In genomic region chr10:61834519-61834918, GRCh38 we compare ENCODE assay signal across 18 cellular contexts.
A peak's percentile ranks its signal among the peaks of the same experiment; 100 is the strongest.
DNase-seq lines count a peak whose midpoint lies in the region; ATAC-seq and TF ChIP-seq lines count a peak whose summit lies in the region.
"Had no signal": no experiment of that assay in that cellular context is flagged by ENCODE, and none has a peak within 500 bp of the region (broad histone marks: within the 10 kb centered on the region; RNA-seq: fewer than 3 reads in every experiment).

No MANE protein-coding gene starts in this region.

- H3K36me3 ChIP-seq in vagina (no peaks in the 10 kb centered on the region), heart right ventricle (no peaks in the 10 kb centered on the region)
- H3K36me3 ChIP-seq: thyroid gland had no signal

- H3K27me3 Mint-ChIP-seq in brain (peaks cover 2% of the 10 kb centered on the region), nephron (ENCODE audit: low read depth) (peaks cover 6% of the 10 kb centered on the region)
- H3K27me3 Mint-ChIP-seq: activated CD8-positive, alpha-beta memory T cell treated with anti-CD3 and anti-CD28 coated beads, Interleukin-2, amount 10 ng/mL, durations not matched to agents 7 days and 5 days had no signal

- H3K9me3 ChIP-seq in vagina (no peaks in the 10 kb centered on the region), heart right ventricle (no peaks in the 10 kb centered on the region)
- H3K9me3 ChIP-seq: thyroid gland had no signal

- no peak overlapping the region for H3K4me3 ChIP-seq in vagina
- H3K4me3 ChIP-seq in heart right ventricle, result no peak overlapping the region
- H3K4me3 ChIP-seq: thyroid gland had no signal

- H3K4me1 Mint-ChIP-seq in brain, result peaks cover 42% of the 10 kb centered on the region
- peaks cover 40% of the 10 kb centered on the region for H3K4me1 Mint-ChIP-seq in nephron

- H3K4me1 ChIP-seq in vagina (peaks cover 39% of the 10 kb centered on the region), heart right ventricle (peaks cover 0 to 40% (median 5%) of the 10 kb centered on the region in 9 donors)

- no peak for ATAC-seq in heart right ventricle
- ATAC-seq in GM19324 (IDR thresholded peaks at IDR 0.05; ENCODE audit: low FRiP score, unreplicated experiment), result no peak
- ATAC-seq: Right ventricle myocardium inferior, sciatic nerve had no signal

- 97% methylated on average over 1 of the region's 1 CpG for WGBS in heart right ventricle, 2 donors

- intact Hi-C loops in vagina (cut with DNase I) (no loop called here), heart right ventricle (cut with DNase I) (no loop called here)

- H3K4me3 Mint-ChIP-seq in brain, result no peak overlapping the region
- H3K4me3 Mint-ChIP-seq in nephron, result no peak overlapping the region
- H3K4me3 Mint-ChIP-seq: activated CD8-positive, alpha-beta memory T cell treated with anti-CD3 and anti-CD28 coated beads, Interleukin-2, amount 10 ng/mL, durations not matched to agents 7 days and 5 days; CD14-positive monocyte had no signal

- TF ChIP-seq CTCF in brain (conservative IDR thresholded peaks at IDR 0.05), result no peak
- no peak for TF ChIP-seq CTCF in nephron (IDR thresholded peaks at IDR 0.05; ENCODE audit: unreplicated experiment in 3 of 3)
- TF ChIP-seq CTCF in vagina (IDR thresholded peaks at IDR 0.05), result no peak
- TF ChIP-seq CTCF in heart right ventricle (IDR thresholded peaks at IDR 0.05), result no peak

- H3K27ac Mint-ChIP-seq in brain (peak overlapping the region in 3 of 5 experiments; percentile 55 to 93 (median 68)), nephron (peak overlapping the region; percentile 85 to 95 (median 88))
- H3K27ac Mint-ChIP-seq: activated CD8-positive, alpha-beta memory T cell treated with anti-CD3 and anti-CD28 coated beads, Interleukin-2, amount 10 ng/mL, durations not matched to agents 7 days and 5 days; activated T-helper 2 cell treated with anti-CD3 and anti-CD28 coated beads, Interferon-gamma antibody, Interleukin-2, Interleukin-4, amounts not matched to agents 10 μg/mL and 5 μg/mL and 100 μg/mL, durations not matched to agents 14 hours and 24 hours and 36 hours; CD14-positive monocyte had no signal

- peak overlapping the region; percentile 64 for H3K27ac ChIP-seq in vagina
- H3K27ac ChIP-seq in heart right ventricle, result peak overlapping the region in 2 of 10 donors; percentile 13 to 55

- H3K9me3 Mint-ChIP-seq in brain, result peaks cover 2 to 14% (median 4%) of the 10 kb centered on the region in 5 experiments
- H3K9me3 Mint-ChIP-seq in nephron, result peaks cover 7% of the 10 kb centered on the region
- H3K9me3 Mint-ChIP-seq: activated T-helper 2 cell treated with anti-CD3 and anti-CD28 coated beads, Interferon-gamma antibody, Interleukin-2, Interleukin-4, amounts not matched to agents 10 μg/mL and 5 μg/mL and 100 μg/mL, durations not matched to agents 14 hours and 24 hours and 36 hours had no signal

- no peak for TF ChIP-seq POLR2A in vagina (IDR thresholded peaks at IDR 0.05)

- H3K36me3 Mint-ChIP-seq in brain (no peaks in the 10 kb centered on the region), nephron (ENCODE audit: low read depth) (peaks cover 3% of the 10 kb centered on the region)
- H3K36me3 Mint-ChIP-seq: activated CD8-positive, alpha-beta memory T cell treated with anti-CD3 and anti-CD28 coated beads, Interleukin-2, amount 10 ng/mL, durations not matched to agents 7 days and 5 days; CD14-positive monocyte had no signal

- H3K27me3 ChIP-seq in vagina, result no peaks in the 10 kb centered on the region
- H3K27me3 ChIP-seq in heart right ventricle, result no peaks in the 10 kb centered on the region
- H3K27me3 ChIP-seq: thyroid gland had no signal

- peak; percentile 8 for DNase-seq in SIG-M5 treated with dmso at 0.1 percent for 504 hours (lab: John Stamatoyannopoulos, UW; ENCODE audit: unreplicated experiment)
- no peak for DNase-seq in SIG-M5 (lab: John Stamatoyannopoulos, UW)
- no peak for DNase-seq in vagina (ENCODE audit: extremely low spot score in 2 of 2)
- no peak for DNase-seq in heart right ventricle
- DNase-seq in RKO (ENCODE audit: low spot score), result no peak
- DNase-seq: activated CD8-positive, alpha-beta memory T cell treated with anti-CD3 and anti-CD28 coated beads, Interleukin-2, amount 10 ng/mL, durations not matched to agents 7 days and 5 days; DMS79; NCI-H1436 treated with DMSO at 0.1 percent for 48 hours; NK-92 treated with Interleukin-12 subunit alpha and Interleukin-12 subunit beta, amount 100 ng/mL, for 24 hours; occipital lobe; thyroid gland had no signal
